ENCODE assay signal across 8 cellular contexts in genomic region chr6:43687437-43688347, GRCh38. TPM values are rescaled to one million over a fixed set of nuclear protein-coding genes. Genes with fewer than 3 reads are reported as not detected.
DNase-seq lines count a peak whose midpoint lies in the region; ATAC-seq, FAIRE-seq and TF ChIP-seq lines count a peak whose summit lies in the region.

MRPS18A (minus strand) TSS chr6:43687791; CDS start chr6:43687779, 12 bp downstream.

- CTCF ChIA-PET in Calu3 (lab: Charles Lee): interaction anchor here (0.7 to 2.1 kb wide), 7 partner anchors 15 to 391 kb away, joined by 3 to 10 read pairs (median 4); partner anchors contain the start of gene VEGFA

- BruUV-seq in Calu3 (replicated peaks; lab: Mats Ljungman, UMichigan): TSS peak; percentile 99

- no peaks in the 10 kb centered on the region for H3K27me3 Mint-ChIP-seq in Calu3 (ENCODE audit: unreplicated experiment)

- peaks cover 31 to 42% of the 10 kb centered on the region in 2 donors for H3K4me1 ChIP-seq in mucosa of rectum (ENCODE audit: control insufficient read depth in 2 of 2, insufficient read depth in 2 of 2, low read length in 2 of 2)

- peak within 1 kb of the TSS; percentile 75 for H3K4me3 ChIP-seq in epithelial cell of proximal tubule (ENCODE audit: low read depth, low read length)
- peak within 1 kb of the TSS; percentile 96 to 99 for H3K4me3 ChIP-seq in mucosa of rectum (ENCODE audit: low read length in 2 of 2)

- peak within 1 kb of the TSS; percentile 78 to 89 for H3K27ac ChIP-seq in mucosa of rectum (ENCODE audit: low read depth in 2 of 2, low read length in 2 of 2)

- intact Hi-C loops in Calu3 (cut with micrococcal nuclease; ENCODE audit: unreplicated experiment): no loop called here

- H3K9ac ChIP-seq in mucosa of rectum (ENCODE audit: low read depth in 1 of 2, low read length in 2 of 2): peak within 1 kb of the TSS; percentile 94 to 95

- H3K4me1 Mint-ChIP-seq in Calu3 (ENCODE audit: low read depth, unreplicated experiment): peaks cover 49% of the 10 kb centered on the region

- H3K36me3 Mint-ChIP-seq in Calu3 (ENCODE audit: insufficient read depth, unreplicated experiment): peaks cover 24% of the 10 kb centered on the region

- no peaks in the 10 kb centered on the region for H3K9me3 Mint-ChIP-seq in Calu3 (ENCODE audit: low read depth, unreplicated experiment)

- H3K9me3 ChIP-seq in mucosa of rectum (ENCODE audit: control insufficient read depth in 2 of 2, low read length in 2 of 2): no peaks in the 10 kb centered on the region

- H3K27ac Mint-ChIP-seq in Calu3 (ENCODE audit: unreplicated experiment): peak within 1 kb of the TSS; percentile 93

- no peak for TF ChIP-seq CTCF in Calu3 (IDR thresholded peaks at IDR 0.05; ENCODE audit: unreplicated experiment)
- TF ChIP-seq CTCF in epithelial cell of proximal tubule (conservative IDR thresholded peaks at IDR 0.05; ENCODE audit: low read depth, low read length): no peak

- peaks cover 0 to under 1% of the 10 kb centered on the region in 2 donors for H3K36me3 ChIP-seq in mucosa of rectum (ENCODE audit: control insufficient read depth in 2 of 2, insufficient read depth in 2 of 2, low read length in 2 of 2)

- peak; percentile 95 for DNase-seq in Calu3
- DNase-seq in HTR-8/SVneo (ENCODE audit: insufficient read length, low spot score): peak; percentile 84
- DNase-seq in OCI-M1 (lab: John Stamatoyannopoulos, UW): peak; percentile 91
- DNase-seq in activated T-cell treated with anti-CD3 and anti-CD28 coated beads for 4 hours: peak; percentile 62
- DNase-seq in epithelial cell of proximal tubule (ENCODE audit: low read depth): no peak
- peak; percentile 90 for DNase-seq in stimulated activated CD8-positive, alpha-beta memory T cell treated with anti-CD3 and anti-CD28 coated beads, Interleukin-4, amount 100 ng/mL, for 48 hours

- peak; percentile 69 for ATAC-seq in GM21367 (IDR thresholded peaks at IDR 0.05; ENCODE audit: unreplicated experiment)

- FAIRE-seq in HTR-8/SVneo (lab: Jason Lieb, UNC): peak; percentile 52

- no peaks in the 10 kb centered on the region for H3K27me3 ChIP-seq in mucosa of rectum (ENCODE audit: control insufficient read depth in 2 of 2, insufficient read depth in 2 of 2, low read length in 2 of 2)

- peak within 1 kb of the TSS; percentile 97 for H3K4me3 Mint-ChIP-seq in Calu3 (ENCODE audit: low read depth, unreplicated experiment)

RNA-seq across cellular contexts. Expression of gene MRPS18A, which starts in this region (rescaled TPM):
- total RNA-seq in Calu3 (2022) (88.8 and 106 TPM in 2 replicates), epithelial cell of proximal tubule (56.4 and 68.9 TPM in 2 replicates)
